In genomic region chr3:44931791-44932190, GRCh38 we compare ENCODE assay signal across 33 cellular contexts. TPM values are rescaled to one million over a fixed set of nuclear protein-coding genes. Genes with fewer than 3 reads are reported as not detected.
"Had no signal": no experiment of that assay in that cellular context is flagged by ENCODE, and none has a peak within 500 bp of the region (broad histone marks: within the 10 kb centered on the region; RNA-seq: fewer than 3 reads in every experiment).

No MANE protein-coding gene starts in this region.

- H2AFZ ChIP-seq: hepatocyte had no signal

- H3K79me2 ChIP-seq: hepatocyte had no signal

- DNase-seq: dorsolateral prefrontal cortex; effector CD4-positive, alpha-beta T cell; foreskin keratinocyte; heart left ventricle; kidney; occipital lobe; ovary; posterior cingulate gyrus; psoas muscle; right cardiac atrium; sigmoid colon; stimulated activated CD4-positive, alpha-beta T cell treated with anti-CD3 and anti-CD28 coated beads, Interleukin-2, amount 100 ng/mL, for 24 hours; stimulated activated CD4-positive, alpha-beta T cell treated with anti-CD3 and anti-CD28 coated beads, Interleukin-4, amount 100 ng/mL, for 24 hours; stimulated activated naive CD4-positive, alpha-beta T cell treated with Interleukin-2 at 50 U/mL for 16 hours; stomach; upper lobe of right lung; uterus had no signal

- H3K9me3 ChIP-seq: esophagus muscularis mucosa, gastroesophageal sphincter, heart left ventricle, ovary, psoas muscle, sigmoid colon, stomach, tibial nerve, upper lobe of right lung, uterus had no signal

- H3K27ac ChIP-seq: dorsolateral prefrontal cortex, esophagus muscularis mucosa, foreskin keratinocyte, gastroesophageal sphincter, heart left ventricle, hepatocyte, ovary, psoas muscle, sigmoid colon, stomach, upper lobe of right lung, uterus had no signal

- H3K4me3 ChIP-seq: dorsolateral prefrontal cortex, esophagus muscularis mucosa, gastroesophageal sphincter, heart left ventricle, hepatocyte, lung, ovary, psoas muscle, sigmoid colon, stomach, tibial nerve, upper lobe of right lung, uterus had no signal

- H3K27me3 ChIP-seq: dorsolateral prefrontal cortex, esophagus muscularis mucosa, foreskin keratinocyte, gastroesophageal sphincter, heart left ventricle, hepatocyte, ovary, sigmoid colon, stomach, tibial nerve, upper lobe of right lung, uterus had no signal

- H3K27ac Mint-ChIP-seq: memory B cell; stimulated activated effector memory CD8-positive, alpha-beta T cell treated with anti-CD3 and anti-CD28 coated beads, Interleukin-12 subunit alpha, Interleukin-12 subunit beta, amount 100 ng/mL, for 72 hours had no signal

- H3K4me2 ChIP-seq: hepatocyte had no signal

- ATAC-seq: foreskin keratinocyte; gastroesophageal sphincter; heart left ventricle; left lobe of liver; natural killer cell treated with Interleukin-12 subunit alpha and Interleukin-12 subunit beta and Interleukin-15 and Interleukin-18, amount 100 ng/mL, for 72 hours; psoas muscle; right cardiac atrium; stimulated activated effector memory CD8-positive, alpha-beta T cell treated with anti-CD3 and anti-CD28 coated beads, Interleukin-12 subunit alpha, Interleukin-12 subunit beta, amount 100 ng/mL, for 72 hours had no signal

- H3K4me3 Mint-ChIP-seq: memory B cell; natural killer cell treated with Interleukin-12 subunit alpha and Interleukin-12 subunit beta and Interleukin-15 and Interleukin-18, amount 100 ng/mL, for 72 hours; stimulated activated effector memory CD8-positive, alpha-beta T cell treated with anti-CD3 and anti-CD28 coated beads, Interleukin-12 subunit alpha, Interleukin-12 subunit beta, amount 100 ng/mL, for 72 hours had no signal

- H3K4me1 Mint-ChIP-seq: memory B cell had no signal

- H3K27me3 Mint-ChIP-seq: memory B cell; natural killer cell treated with Interleukin-12 subunit alpha and Interleukin-12 subunit beta and Interleukin-15 and Interleukin-18, amount 100 ng/mL, for 72 hours had no signal

- H3K9me3 Mint-ChIP-seq: memory B cell; natural killer cell treated with Interleukin-12 subunit alpha and Interleukin-12 subunit beta and Interleukin-15 and Interleukin-18, amount 100 ng/mL, for 72 hours; stimulated activated effector memory CD8-positive, alpha-beta T cell treated with anti-CD3 and anti-CD28 coated beads, Interleukin-12 subunit alpha, Interleukin-12 subunit beta, amount 100 ng/mL, for 72 hours had no signal

- H3K36me3 ChIP-seq: ovary, uterus had no signal

- H3K4me1 ChIP-seq: esophagus muscularis mucosa, foreskin keratinocyte, gastroesophageal sphincter, psoas muscle, sigmoid colon, stomach, tibial nerve, uterus had no signal

RNA-seq across cellular contexts. Expression of gene TGM4, which starts 57.4 kb away (rescaled TPM):
- total RNA-seq: epithelial cell of proximal tubule; esophagus muscularis mucosa; fibroblast of lung; gastroesophageal sphincter; kidney; left lobe of liver; liver; lung; mononuclear cell; natural killer cell treated with Interleukin-12 subunit alpha and Interleukin-12 subunit beta and Interleukin-15 and Interleukin-18, amount 100 ng/mL, for 72 hours; occipital lobe; ovary; psoas muscle; right cardiac atrium; sigmoid colon; skeletal muscle tissue; stomach; subcutaneous adipose tissue; temporal lobe; tibial nerve; upper lobe of right lung; uterus had no signal
- polyA plus RNA-seq: fibroblast of lung, heart left ventricle, hepatocyte, liver, ovary, psoas muscle, right cardiac atrium, sigmoid colon, stomach had no signal
